ENCODE assay signal across 30 cellular contexts in genomic region chr12:41121374-41121773, GRCh38.
"Had no signal": no experiment of that assay in that cellular context is flagged by ENCODE, and none has a peak within 500 bp of the region (broad histone marks: within the 10 kb centered on the region; RNA-seq: fewer than 3 reads in every experiment).

No MANE protein-coding gene starts in this region.

- H3K4me1 ChIP-seq: neural progenitor cell, parathyroid adenoma, psoas muscle, spleen, testis, transverse colon, upper lobe of right lung, uterus had no signal

- H3K27ac ChIP-seq: neural progenitor cell, ovary, parathyroid adenoma, psoas muscle, skin epidermis, spleen, stomach, testis, tibial artery, transverse colon, upper lobe of right lung, uterus had no signal

- H3K4me1 Mint-ChIP-seq: naive thymus-derived CD4-positive, alpha-beta T cell; natural killer cell; neural progenitor cell; stimulated activated effector memory CD8-positive, alpha-beta T cell treated with anti-CD3 and anti-CD28 coated beads, Interleukin-12 subunit alpha, Interleukin-12 subunit beta, amount 100 ng/mL, for 72 hours; stimulated activated naive B cell treated with anti-CD40 and anti-IgM and Interleukin-4, amounts not matched to agents 10 μg/mL and 1 μg/mL and 100 μg/mL, for 72 hours had no signal

- H3K4me3 ChIP-seq: neural progenitor cell, ovary, psoas muscle, skin epidermis, smooth muscle cell, spleen, stomach, testis, tibial artery, transverse colon, upper lobe of right lung, uterus had no signal

- H3K27ac Mint-ChIP-seq: naive thymus-derived CD4-positive, alpha-beta T cell; natural killer cell; nephron; neural progenitor cell; progenitor cell of endocrine pancreas; stimulated activated effector memory CD8-positive, alpha-beta T cell treated with anti-CD3 and anti-CD28 coated beads, Interleukin-12 subunit alpha, Interleukin-12 subunit beta, amount 100 ng/mL, for 72 hours; stimulated activated naive B cell treated with anti-CD40 and anti-IgM and Interleukin-4, amounts not matched to agents 10 μg/mL and 1 μg/mL and 100 μg/mL, for 72 hours; stimulated activated naive CD8-positive, alpha-beta T cell treated with anti-CD3 and anti-CD28 coated beads, Interleukin-15, Interleukin-2, amounts not matched to agents 100 ng/mL and 50 ng/mL, for 24 hours; type B pancreatic cell had no signal

- H3K27me3 ChIP-seq: neural progenitor cell, ovary, spleen, stomach, testis, tibial artery, transverse colon, upper lobe of right lung, uterus had no signal

- H2AFZ ChIP-seq: neural progenitor cell, parathyroid adenoma had no signal

- H3K9ac ChIP-seq: neural progenitor cell, parathyroid adenoma had no signal

- H3K79me2 ChIP-seq: parathyroid adenoma had no signal

- H3K9me3 Mint-ChIP-seq: nephron; neural progenitor cell; stimulated activated naive B cell treated with anti-CD40 and anti-IgM and Interleukin-4, amounts not matched to agents 10 μg/mL and 1 μg/mL and 100 μg/mL, for 72 hours; stimulated activated naive CD8-positive, alpha-beta T cell treated with anti-CD3 and anti-CD28 coated beads, Interleukin-15, Interleukin-2, amounts not matched to agents 100 ng/mL and 50 ng/mL, for 24 hours; type B pancreatic cell had no signal

- H3K36me3 Mint-ChIP-seq: naive thymus-derived CD4-positive, alpha-beta T cell; natural killer cell; neural progenitor cell; stimulated activated effector memory CD8-positive, alpha-beta T cell treated with anti-CD3 and anti-CD28 coated beads, Interleukin-12 subunit alpha, Interleukin-12 subunit beta, amount 100 ng/mL, for 72 hours; stimulated activated naive B cell treated with anti-CD40 and anti-IgM and Interleukin-4, amounts not matched to agents 10 μg/mL and 1 μg/mL and 100 μg/mL, for 72 hours; type B pancreatic cell had no signal

- H3K4me3 Mint-ChIP-seq: naive thymus-derived CD4-positive, alpha-beta T cell; natural killer cell; nephron; neural progenitor cell; stimulated activated effector memory CD8-positive, alpha-beta T cell treated with anti-CD3 and anti-CD28 coated beads, Interleukin-12 subunit alpha, Interleukin-12 subunit beta, amount 100 ng/mL, for 72 hours; stimulated activated naive B cell treated with anti-CD40 and anti-IgM and Interleukin-4, amounts not matched to agents 10 μg/mL and 1 μg/mL and 100 μg/mL, for 72 hours; stimulated activated naive CD8-positive, alpha-beta T cell treated with anti-CD3 and anti-CD28 coated beads, Interleukin-15, Interleukin-2, amounts not matched to agents 100 ng/mL and 50 ng/mL, for 24 hours; type B pancreatic cell had no signal

- H3K4me2 ChIP-seq: neural progenitor cell, smooth muscle cell had no signal

- H3K9me3 ChIP-seq: ovary, psoas muscle, stomach, testis, tibial artery, transverse colon, upper lobe of right lung, uterus had no signal

- DNase-seq: naive thymus-derived CD4-positive, alpha-beta T cell; natural killer cell; occipital lobe; ovary; posterior cingulate gyrus; psoas muscle; right cardiac atrium; spleen; stimulated activated CD4-positive, alpha-beta T cell treated with anti-CD3 and anti-CD28 coated beads, Interleukin-12 subunit alpha, Interleukin-12 subunit beta, amount 100 ng/mL, for 4 hours; stimulated activated CD4-positive, alpha-beta T cell treated with anti-CD3 and anti-CD28 coated beads, Interleukin-1b, Interleukin-23, amount 100 ng/mL, for 48 hours; stimulated activated CD4-positive, alpha-beta T cell treated with anti-CD3 and anti-CD28 coated beads, Interleukin-2, amount 100 ng/mL, for 48 hours; stimulated activated CD4-positive, alpha-beta T cell treated with anti-CD3 and anti-CD28 coated beads, Interleukin-4, amount 100 ng/mL, for 24 hours; stimulated activated naive B cell treated with anti-CD40 and anti-IgM and Interleukin-4, amounts not matched to agents 10 μg/mL and 1 μg/mL and 100 μg/mL, for 72 hours; stimulated activated naive CD4-positive, alpha-beta T cell treated with Interleukin-2 at 50 U/mL for 16 hours; stomach; testis; tibial artery; transverse colon; upper lobe of right lung; uterus had no signal

- H3K27me3 Mint-ChIP-seq: naive thymus-derived CD4-positive, alpha-beta T cell; progenitor cell of endocrine pancreas; stimulated activated naive B cell treated with anti-CD40 and anti-IgM and Interleukin-4, amounts not matched to agents 10 μg/mL and 1 μg/mL and 100 μg/mL, for 72 hours; stimulated activated naive CD8-positive, alpha-beta T cell treated with anti-CD3 and anti-CD28 coated beads, Interleukin-15, Interleukin-2, amounts not matched to agents 100 ng/mL and 50 ng/mL, for 24 hours; type B pancreatic cell had no signal

- ATAC-seq: naive thymus-derived CD4-positive, alpha-beta T cell; natural killer cell; psoas muscle; right cardiac atrium; sciatic nerve; stimulated activated effector memory CD8-positive, alpha-beta T cell treated with anti-CD3 and anti-CD28 coated beads, Interleukin-12 subunit alpha, Interleukin-12 subunit beta, amount 100 ng/mL, for 72 hours; stimulated activated naive B cell treated with anti-CD40 and anti-IgM and Interleukin-4, amounts not matched to agents 10 μg/mL and 1 μg/mL and 100 μg/mL, for 72 hours; upper lobe of right lung had no signal

- H3K36me3 ChIP-seq: neural progenitor cell, ovary, spleen, stomach, tibial artery, transverse colon, upper lobe of right lung, uterus had no signal
